Comparison of ENCODE assay signal across 18 cellular contexts in genomic region chr12:24966951-24967564, GRCh38. TPM values are rescaled to one million over a fixed set of nuclear protein-coding genes. Genes with fewer than 3 reads are reported as not detected.
DNase-seq lines count a peak whose midpoint lies in the region; ATAC-seq and TF ChIP-seq lines count a peak whose summit lies in the region.
"Had no signal": no experiment of that assay in that cellular context is flagged by ENCODE, and none has a peak within 500 bp of the region (broad histone marks: within the 10 kb centered on the region; RNA-seq: fewer than 3 reads in every experiment).

No MANE protein-coding gene starts in this region.

- H3K36me3 ChIP-seq in Loucy (ENCODE audit: insufficient read depth, low read length) = no peaks in the 10 kb centered on the region
- no peaks in the 10 kb centered on the region for H3K36me3 ChIP-seq in mesenchymal stem cell (ENCODE audit: control insufficient read depth in 1 of 2, insufficient read depth in 2 of 2, low read depth in 1 of 2, low read length in 2 of 2)

- peaks cover 11 to 16% of the 10 kb centered on the region in 2 donors for H3K9me3 Mint-ChIP-seq in stimulated activated naive CD8-positive, alpha-beta T cell treated with anti-CD3 and anti-CD28 coated beads, Interleukin-15, amount 100 ng/mL, for 72 hours

- H3K4ac ChIP-seq in mesenchymal stem cell (ENCODE audit: low read depth in 1 of 2, low read length in 2 of 2) = no peak overlapping the region

- no peak overlapping the region for H2AK5ac ChIP-seq in mesenchymal stem cell (ENCODE audit: low read length, severe bottlenecking)

- no peaks in the 10 kb centered on the region for H4K20me1 ChIP-seq in Loucy (ENCODE audit: insufficient read depth, low read length, poor library complexity, severe bottlenecking)

- no peak overlapping the region for H4K91ac ChIP-seq in mesenchymal stem cell (ENCODE audit: low read length)

- no peak overlapping the region for H3K4me3 Mint-ChIP-seq in stimulated activated naive CD8-positive, alpha-beta T cell treated with anti-CD3 and anti-CD28 coated beads, Interleukin-15, amount 100 ng/mL, for 72 hours
- H3K4me3 Mint-ChIP-seq: CD4-positive, alpha-beta T cell; CD8-positive, alpha-beta memory T cell; H9 had no signal

- H3K27me3 Mint-ChIP-seq in stimulated activated naive CD8-positive, alpha-beta T cell treated with anti-CD3 and anti-CD28 coated beads, Interleukin-15, amount 100 ng/mL, for 72 hours = no peaks in the 10 kb centered on the region
- H3K27me3 Mint-ChIP-seq: CD4-positive, alpha-beta T cell; CD8-positive, alpha-beta memory T cell had no signal

- no peaks in the 10 kb centered on the region for H3K4me1 ChIP-seq in Loucy (ENCODE audit: insufficient read depth, low read length, poor library complexity, severe bottlenecking)
- no peaks in the 10 kb centered on the region for H3K4me1 ChIP-seq in mesenchymal stem cell (ENCODE audit: control insufficient read depth, insufficient read depth, low read depth, low read length)

- no peak overlapping the region for H3K14ac ChIP-seq in mesenchymal stem cell (ENCODE audit: low read length in 2 of 2)

- no peak for DNase-seq in stimulated activated naive CD8-positive, alpha-beta T cell treated with anti-CD3 and anti-CD28 coated beads, Interleukin-15, Interleukin-2, amounts not matched to agents 100 U/mL and 50 U/mL, for 24 hours
- no peak for DNase-seq in stimulated activated naive CD8-positive, alpha-beta T cell treated with anti-CD3 and anti-CD28 coated beads, Interleukin-15, amount 100 ng/mL, for 72 hours
- DNase-seq in mesenchymal stem cell (no peak), substantia nigra (lab: John Stamatoyannopoulos, UW) (no peak), GOT3 (lab: John Stamatoyannopoulos, UW) (no peak)
- DNase-seq in stimulated activated CD4-positive, alpha-beta T cell treated with anti-CD3 and anti-CD28 coated beads, Interleukin-12 subunit alpha, Interleukin-12 subunit beta, amount 100 ng/mL, for 4 hours = no peak
- DNase-seq: C1 segment of cervical spinal cord; CD4-positive, alpha-beta T cell; CD8-positive, alpha-beta memory T cell; DMS 273 treated with DMSO at 0.1 percent for 48 hours; DMS79; EL; GDM1; GM23248; H9 had no signal

- no peaks in the 10 kb centered on the region for H3K79me1 ChIP-seq in mesenchymal stem cell (replicated peaks; ENCODE audit: low read length, poor library complexity, severe bottlenecking)

- H3K27me3 ChIP-seq in Loucy (ENCODE audit: insufficient read depth, low read length, poor library complexity, severe bottlenecking) (no peaks in the 10 kb centered on the region), mesenchymal stem cell (ENCODE audit: control insufficient read depth in 1 of 2, insufficient read depth in 1 of 2, low read length in 2 of 2) (no peaks in the 10 kb centered on the region)

- H3K4me3 ChIP-seq in Loucy (ENCODE audit: low read length, poor library complexity, severe bottlenecking) (no peak overlapping the region), mesenchymal stem cell (ENCODE audit: insufficient read depth in 1 of 2, low read depth in 1 of 2, low read length in 2 of 2) (no peak overlapping the region)
- H3K4me3 ChIP-seq: GM12878, GM23248 had no signal

- H3K27ac ChIP-seq in mesenchymal stem cell (ENCODE audit: low read length, poor library complexity, severe bottlenecking) (no peak overlapping the region), substantia nigra (ENCODE audit: low read depth, low read length, poor library complexity, severe bottlenecking) (no peak overlapping the region)
- H3K27ac ChIP-seq: GM23248 had no signal

- H2AFZ ChIP-seq in Loucy (ENCODE audit: low read length) = 0 out of 2 replicates have a peak overlapping the region, but pooled peaks have one; percentile 30
- no peak overlapping the region for H2AFZ ChIP-seq in mesenchymal stem cell (ENCODE audit: low read depth, low read length)
- H2AFZ ChIP-seq: GM23248 had no signal

- no peak overlapping the region for H3K23ac ChIP-seq in mesenchymal stem cell (ENCODE audit: low read length in 2 of 2)

- H2BK12ac ChIP-seq in mesenchymal stem cell (ENCODE audit: low read length in 2 of 2) = no peak overlapping the region

- H3K4me2 ChIP-seq in Loucy (ENCODE audit: low read depth, low read length, poor library complexity, severe bottlenecking) (no peak overlapping the region), mesenchymal stem cell (ENCODE audit: low read length, poor library complexity, severe bottlenecking) (no peak overlapping the region)

- no peaks in the 10 kb centered on the region for H3K9me2 ChIP-seq in Loucy (replicated peaks; ENCODE audit: low read depth, low read length)

- WGBS in mesenchymal stem cell = 96% methylated on average over 15 of the region's 15 CpGs

- no peak overlapping the region for H4K8ac ChIP-seq in mesenchymal stem cell (ENCODE audit: low read length)

- peak; percentile 28 for ATAC-seq in stimulated activated naive CD8-positive, alpha-beta T cell treated with anti-CD3 and anti-CD28 coated beads, Interleukin-15, Interleukin-2, amounts not matched to agents 100 U/mL and 50 U/mL, for 24 hours
- ATAC-seq in stimulated activated naive CD8-positive, alpha-beta T cell treated with anti-CD3 and anti-CD28 coated beads, Interleukin-15, amount 100 ng/mL, for 72 hours = no peak
- ATAC-seq: GM12878, HCT116 had no signal

- peak overlapping the region; percentile 52 for H2BK15ac ChIP-seq in mesenchymal stem cell (ENCODE audit: low read depth, poor library complexity, severe bottlenecking)

- TF ChIP-seq CTCF in Loucy (conservative IDR thresholded peaks at IDR 0.05; ENCODE audit: low read length) = no peak

- H3K27ac Mint-ChIP-seq in stimulated activated naive CD8-positive, alpha-beta T cell treated with anti-CD3 and anti-CD28 coated beads, Interleukin-15, amount 100 ng/mL, for 72 hours = no peak overlapping the region
- H3K27ac Mint-ChIP-seq: CD4-positive, alpha-beta T cell; CD8-positive, alpha-beta memory T cell; H9 had no signal

- no peak overlapping the region for H3K18ac ChIP-seq in mesenchymal stem cell (ENCODE audit: low read depth in 1 of 2, low read length in 2 of 2)

- H3K9me3 ChIP-seq in Loucy (ENCODE audit: insufficient read depth, low read depth, low read length) (no peaks in the 10 kb centered on the region), mesenchymal stem cell (ENCODE audit: control insufficient read depth, low read length) (peaks cover 14% of the 10 kb centered on the region)

- H3K9ac ChIP-seq in Loucy (ENCODE audit: low read depth, low read length, poor library complexity, severe bottlenecking) (no peak overlapping the region), mesenchymal stem cell (ENCODE audit: low read length) (no peak overlapping the region)
- H3K9ac ChIP-seq: GM23248 had no signal

- H3K79me2 ChIP-seq in Loucy (ENCODE audit: insufficient read depth, low read length) = no peaks in the 10 kb centered on the region

- no peaks in the 10 kb centered on the region for H3F3A ChIP-seq in Loucy (ENCODE audit: low read depth)

- no peaks in the 10 kb centered on the region for H3K4me1 Mint-ChIP-seq in stimulated activated naive CD8-positive, alpha-beta T cell treated with anti-CD3 and anti-CD28 coated beads, Interleukin-15, amount 100 ng/mL, for 72 hours
- H3K4me1 Mint-ChIP-seq: CD8-positive, alpha-beta memory T cell had no signal

- no peak overlapping the region for H2BK5ac ChIP-seq in mesenchymal stem cell (ENCODE audit: low read depth, low read length, poor library complexity, severe bottlenecking)

- H2BK120ac ChIP-seq in mesenchymal stem cell (ENCODE audit: low read depth, low read length) = no peak overlapping the region

RNA-seq across cellular contexts. Expression of gene BCAT1, which starts 18.2 kb away (rescaled TPM):
- polyA plus RNA-seq in mesenchymal stem cell (2013, experiment 1 of 2) = 65.2 TPM
- polyA plus RNA-seq in mesenchymal stem cell (2013, experiment 2 of 2) = 68.3 TPM
